20 cellular contexts compared by ENCODE assay signal in genomic region chr2:113768770-113769169, GRCh38.
"Had no signal": no experiment of that assay in that cellular context is flagged by ENCODE, and none has a peak within 500 bp of the region (broad histone marks: within the 10 kb centered on the region; RNA-seq: fewer than 3 reads in every experiment).

No MANE protein-coding gene starts in this region.

- H3K27me3 Mint-ChIP-seq: activated CD4-positive, alpha-beta memory T cell treated with anti-CD3 and anti-CD28 coated beads, Interleukin-2, amount 10 ng/mL, durations not matched to agents 7 days and 5 days; activated CD4-positive, alpha-beta T cell treated with anti-CD3 and anti-CD28 coated beads for 36 hours; activated naive CD4-positive, alpha-beta T cell treated with anti-CD3 and anti-CD28 coated beads, Interleukin-2, amount 50 U/mL, for 24 hours; central memory CD8-positive, alpha-beta T cell had no signal

- DNase-seq: activated CD4-positive, alpha-beta memory T cell treated with anti-CD3 and anti-CD28 coated beads, Interleukin-2, amount 10 ng/mL, durations not matched to agents 7 days and 5 days; activated CD4-positive, alpha-beta T cell treated with anti-CD3 and anti-CD28 coated beads for 36 hours; activated effector memory CD4-positive, alpha-beta T cell treated with anti-CD3 and anti-CD28 coated beads, Interleukin-2, amount 50 U/mL, for 16 hours; activated T-cell treated with anti-CD3 and anti-CD28 coated beads, Interleukin-2, amount 50 U/mL, for 4 hours; amniotic stem cell; effector CD8-positive, alpha-beta T cell; esophagus squamous epithelium; gastrocnemius medialis; heart left ventricle; immature natural killer cell; left cardiac atrium; lower lobe of right lung; midbrain; ovary; stimulated activated CD4-positive, alpha-beta T cell treated with anti-CD3 and anti-CD28 coated beads, Interleukin-12 subunit alpha, Interleukin-12 subunit beta, amount 100 ng/mL, for 4 hours; stimulated activated CD4-positive, alpha-beta T cell treated with anti-CD3 and anti-CD28 coated beads, Interleukin-2, amount 100 ng/mL, for 24 hours; upper lobe of right lung had no signal

- H3K36me3 Mint-ChIP-seq: brain, immature natural killer cell had no signal

- H3K27ac Mint-ChIP-seq: activated CD4-positive, alpha-beta memory T cell treated with anti-CD3 and anti-CD28 coated beads, Interleukin-2, amount 10 ng/mL, durations not matched to agents 7 days and 5 days; activated CD4-positive, alpha-beta T cell treated with anti-CD3 and anti-CD28 coated beads for 36 hours; activated naive CD4-positive, alpha-beta T cell treated with anti-CD3 and anti-CD28 coated beads, Interleukin-2, amount 50 U/mL, for 24 hours; brain; immature natural killer cell had no signal

- H3K4me3 Mint-ChIP-seq: activated CD4-positive, alpha-beta memory T cell treated with anti-CD3 and anti-CD28 coated beads, Interleukin-2, amount 10 ng/mL, durations not matched to agents 7 days and 5 days; activated CD4-positive, alpha-beta T cell treated with anti-CD3 and anti-CD28 coated beads for 36 hours; activated naive CD4-positive, alpha-beta T cell treated with anti-CD3 and anti-CD28 coated beads, Interleukin-2, amount 50 U/mL, for 24 hours; activated T-cell treated with anti-CD3 and anti-CD28 coated beads, Interleukin-2, amount 50 U/mL, for 4 hours; brain; central memory CD8-positive, alpha-beta T cell; immature natural killer cell had no signal

- H3K4me1 Mint-ChIP-seq: activated CD4-positive, alpha-beta memory T cell treated with anti-CD3 and anti-CD28 coated beads, Interleukin-2, amount 10 ng/mL, durations not matched to agents 7 days and 5 days; activated CD4-positive, alpha-beta T cell treated with anti-CD3 and anti-CD28 coated beads for 36 hours; activated naive CD4-positive, alpha-beta T cell treated with anti-CD3 and anti-CD28 coated beads, Interleukin-2, amount 50 U/mL, for 24 hours; brain; central memory CD8-positive, alpha-beta T cell; immature natural killer cell had no signal

- H3K9me3 Mint-ChIP-seq: activated naive CD4-positive, alpha-beta T cell treated with anti-CD3 and anti-CD28 coated beads, Interleukin-2, amount 50 U/mL, for 24 hours; central memory CD8-positive, alpha-beta T cell; immature natural killer cell had no signal
